5 cellular contexts compared by ENCODE assay signal in genomic region chr22:31486369-31486768, GRCh38. TPM values are rescaled to one million over a fixed set of nuclear protein-coding genes. Genes with fewer than 3 reads are reported as not detected.
DNase-seq lines count a peak whose midpoint lies in the region; ATAC-seq and TF ChIP-seq lines count a peak whose summit lies in the region.
"Not testable (repeated sequence)": the region's sequence is repeated elsewhere in the genome, so short reads cannot be mapped to it uniquely, and the experiment has no call there.

No MANE protein-coding gene starts in this region.

- CTCF ChIA-PET in activated CD4-positive, alpha-beta T cell treated with anti-CD3 and anti-CD28 coated beads, Interleukin-2, amount 10 ng/mL, durations not matched to agents 7 days and 5 days (lab: Charles Lee) = interaction anchor here (0.6 to 1.0 kb wide), 2 partner anchors 35 to 79 kb away, joined by 4 to 5 read pairs; no protein-coding TSS in a partner anchor
- CTCF ChIA-PET in activated naive CD4-positive, alpha-beta T cell treated with anti-CD3 and anti-CD28 coated beads for 36 hours (lab: Charles Lee) = interaction anchor here (1.1 kb wide), 1 partner anchor 75 kb away, joined by 3 read pairs; no protein-coding TSS in a partner anchor

- H3K9ac ChIP-seq in neural progenitor cell = not testable (repeated sequence)

- not testable (repeated sequence) for H3K27me3 ChIP-seq in neural progenitor cell

- POLR2A ChIA-PET in activated CD4-positive, alpha-beta T cell treated with anti-CD3 and anti-CD28 coated beads, Interleukin-2, amount 10 ng/mL, durations not matched to agents 7 days and 5 days (lab: Charles Lee) = not testable (repeated sequence)

- not testable (repeated sequence) for H3K36me3 ChIP-seq in neural progenitor cell

- intact Hi-C loops in activated T-helper 1 cell treated with anti-CD3 and anti-CD28 coated beads, Interleukin-12 subunit alpha, Interleukin-12 subunit beta, Interleukin-2, Interleukin-4 antibody, amounts not matched to agents 30 ng/mL and 10 ng/mL and 1 ng/mL, durations not matched to agents 14 hours and 24 hours and 36 hours (cut with micrococcal nuclease) = loop anchor here (5.0 kb wide), 1 partner anchor 34 kb away; no protein-coding TSS in a partner anchor
- intact Hi-C loops in activated naive CD4-positive, alpha-beta T cell treated with anti-CD3 and anti-CD28 coated beads for 36 hours (cut with micrococcal nuclease) = not testable (repeated sequence)

- not testable (repeated sequence) for TF ChIP-seq CTCF in neural progenitor cell (IDR thresholded peaks at IDR 0.05)

- H4K20me1 ChIP-seq in neural progenitor cell (ENCODE audit: low read depth) = peaks cover 48% of the 10 kb centered on the region

- H3K4me3 ChIP-seq in neural progenitor cell = not testable (repeated sequence)

- H3K9me3 ChIP-seq in T-helper 17 cell (ENCODE audit: control insufficient read depth, low read length, poor library complexity, severe bottlenecking); neural progenitor cell (ENCODE audit: low read depth): not testable (repeated sequence)

- H3F3A ChIP-seq in neural progenitor cell (ENCODE audit: low read depth) = peaks cover 16% of the 10 kb centered on the region

- not testable (repeated sequence) for H2AFZ ChIP-seq in neural progenitor cell (replicated peaks)

- peak overlapping the region; percentile 29 for H3K27ac Mint-ChIP-seq in T-helper 17 cell
- peak overlapping the region; percentile 50 for H3K27ac Mint-ChIP-seq in activated CD4-positive, alpha-beta T cell treated with anti-CD3 and anti-CD28 coated beads, Interleukin-2, amount 10 ng/mL, durations not matched to agents 7 days and 5 days
- H3K27ac Mint-ChIP-seq in activated T-helper 1 cell treated with anti-CD3 and anti-CD28 coated beads, Interleukin-12 subunit alpha, Interleukin-12 subunit beta, Interleukin-2, Interleukin-4 antibody, amounts not matched to agents 30 ng/mL and 10 ng/mL and 1 ng/mL, durations not matched to agents 14 hours and 24 hours and 36 hours; neural progenitor cell: not testable (repeated sequence)
- H3K27ac Mint-ChIP-seq in activated naive CD4-positive, alpha-beta T cell treated with anti-CD3 and anti-CD28 coated beads for 36 hours = peak overlapping the region; percentile 8

- not testable (repeated sequence) for H3K27ac ChIP-seq in neural progenitor cell

- not testable (repeated sequence) for H3K27me3 Mint-ChIP-seq in T-helper 17 cell; activated CD4-positive, alpha-beta T cell treated with anti-CD3 and anti-CD28 coated beads, Interleukin-2, amount 10 ng/mL, durations not matched to agents 7 days and 5 days; activated T-helper 1 cell treated with anti-CD3 and anti-CD28 coated beads, Interleukin-12 subunit alpha, Interleukin-12 subunit beta, Interleukin-2, Interleukin-4 antibody, amounts not matched to agents 30 ng/mL and 10 ng/mL and 1 ng/mL, durations not matched to agents 14 hours and 24 hours and 36 hours (ENCODE audit: insufficient read depth); activated naive CD4-positive, alpha-beta T cell treated with anti-CD3 and anti-CD28 coated beads for 36 hours (ENCODE audit: low read depth); neural progenitor cell (ENCODE audit: insufficient read depth, low read depth)

- H3K4me3 Mint-ChIP-seq in T-helper 17 cell; activated CD4-positive, alpha-beta T cell treated with anti-CD3 and anti-CD28 coated beads, Interleukin-2, amount 10 ng/mL, durations not matched to agents 7 days and 5 days; activated naive CD4-positive, alpha-beta T cell treated with anti-CD3 and anti-CD28 coated beads for 36 hours: not testable (repeated sequence)
- H3K4me3 Mint-ChIP-seq in activated T-helper 1 cell treated with anti-CD3 and anti-CD28 coated beads, Interleukin-12 subunit alpha, Interleukin-12 subunit beta, Interleukin-2, Interleukin-4 antibody, amounts not matched to agents 30 ng/mL and 10 ng/mL and 1 ng/mL, durations not matched to agents 14 hours and 24 hours and 36 hours = peak overlapping the region; percentile 91
- peak overlapping the region; percentile 30 for H3K4me3 Mint-ChIP-seq in neural progenitor cell

- not testable (repeated sequence) for ATAC-seq in T-helper 17 cell

- H3K9me3 Mint-ChIP-seq in activated CD4-positive, alpha-beta T cell treated with anti-CD3 and anti-CD28 coated beads, Interleukin-2, amount 10 ng/mL, durations not matched to agents 7 days and 5 days; activated T-helper 1 cell treated with anti-CD3 and anti-CD28 coated beads, Interleukin-12 subunit alpha, Interleukin-12 subunit beta, Interleukin-2, Interleukin-4 antibody, amounts not matched to agents 30 ng/mL and 10 ng/mL and 1 ng/mL, durations not matched to agents 14 hours and 24 hours and 36 hours; activated naive CD4-positive, alpha-beta T cell treated with anti-CD3 and anti-CD28 coated beads for 36 hours; neural progenitor cell: not testable (repeated sequence)

- H3K36me3 Mint-ChIP-seq in T-helper 17 cell (ENCODE audit: low read depth) = not testable (repeated sequence)
- H3K36me3 Mint-ChIP-seq in activated CD4-positive, alpha-beta T cell treated with anti-CD3 and anti-CD28 coated beads, Interleukin-2, amount 10 ng/mL, durations not matched to agents 7 days and 5 days (ENCODE audit: low read depth) = peaks cover 49% of the 10 kb centered on the region
- peaks cover 62% of the 10 kb centered on the region for H3K36me3 Mint-ChIP-seq in activated T-helper 1 cell treated with anti-CD3 and anti-CD28 coated beads, Interleukin-12 subunit alpha, Interleukin-12 subunit beta, Interleukin-2, Interleukin-4 antibody, amounts not matched to agents 30 ng/mL and 10 ng/mL and 1 ng/mL, durations not matched to agents 14 hours and 24 hours and 36 hours (ENCODE audit: low read depth)
- H3K36me3 Mint-ChIP-seq in activated naive CD4-positive, alpha-beta T cell treated with anti-CD3 and anti-CD28 coated beads for 36 hours (ENCODE audit: low read depth) = peaks cover 45% of the 10 kb centered on the region
- peaks cover 27% of the 10 kb centered on the region for H3K36me3 Mint-ChIP-seq in neural progenitor cell

- peaks cover 70% of the 10 kb centered on the region for H3K79me2 ChIP-seq in neural progenitor cell (ENCODE audit: low read depth)

- peaks cover 42% of the 10 kb centered on the region for H3K4me1 Mint-ChIP-seq in T-helper 17 cell
- H3K4me1 Mint-ChIP-seq in activated CD4-positive, alpha-beta T cell treated with anti-CD3 and anti-CD28 coated beads, Interleukin-2, amount 10 ng/mL, durations not matched to agents 7 days and 5 days = peaks cover 46% of the 10 kb centered on the region
- peaks cover 55% of the 10 kb centered on the region for H3K4me1 Mint-ChIP-seq in activated T-helper 1 cell treated with anti-CD3 and anti-CD28 coated beads, Interleukin-12 subunit alpha, Interleukin-12 subunit beta, Interleukin-2, Interleukin-4 antibody, amounts not matched to agents 30 ng/mL and 10 ng/mL and 1 ng/mL, durations not matched to agents 14 hours and 24 hours and 36 hours (ENCODE audit: low read depth)
- peaks cover 40% of the 10 kb centered on the region for H3K4me1 Mint-ChIP-seq in activated naive CD4-positive, alpha-beta T cell treated with anti-CD3 and anti-CD28 coated beads for 36 hours (ENCODE audit: low read depth)
- peaks cover 24% of the 10 kb centered on the region for H3K4me1 Mint-ChIP-seq in neural progenitor cell

- H3K4me1 ChIP-seq in neural progenitor cell = peaks cover 19% of the 10 kb centered on the region

- not testable (repeated sequence) for H3K4me2 ChIP-seq in neural progenitor cell

- not testable (repeated sequence) for DNase-seq in T-helper 17 cell; activated CD4-positive, alpha-beta T cell treated with anti-CD3 and anti-CD28 coated beads, Interleukin-2, amount 10 ng/mL, durations not matched to agents 7 days and 5 days; activated T-helper 1 cell treated with anti-CD3 and anti-CD28 coated beads, Interleukin-12 subunit alpha, Interleukin-12 subunit beta, Interleukin-2, Interleukin-4 antibody, amounts not matched to agents 30 ng/mL and 10 ng/mL and 1 ng/mL, durations not matched to agents 14 hours and 24 hours and 36 hours (ENCODE audit: low spot score); activated naive CD4-positive, alpha-beta T cell treated with anti-CD3 and anti-CD28 coated beads for 36 hours; neural progenitor cell (ENCODE audit: low spot score)

RNA-seq across cellular contexts. Expression of gene EIF4ENIF1, which starts 3.3 kb away (rescaled TPM):
- total RNA-seq in T-helper 17 cell = 10 to 100 TPM; 24.2 to 26.4 TPM
- total RNA-seq in activated CD4-positive, alpha-beta T cell treated with anti-CD3 and anti-CD28 coated beads, Interleukin-2, amount 10 ng/mL, durations not matched to agents 7 days and 5 days = 10 to 100 TPM; 34.5 to 41.5 TPM
- 101 and 105 TPM in 2 replicates for total RNA-seq in activated T-helper 1 cell treated with anti-CD3 and anti-CD28 coated beads, Interleukin-12 subunit alpha, Interleukin-12 subunit beta, Interleukin-2, Interleukin-4 antibody, amounts not matched to agents 30 ng/mL and 10 ng/mL and 1 ng/mL, durations not matched to agents 14 hours and 24 hours and 36 hours
- 10 to 100 TPM; 28.1 to 29.0 TPM for total RNA-seq in activated naive CD4-positive, alpha-beta T cell treated with anti-CD3 and anti-CD28 coated beads for 36 hours
- total RNA-seq in neural progenitor cell (ENCODE audit: low replicate concordance) = 21.4 and 26.4 TPM in 2 replicates

RNA-seq across cellular contexts. Expression of gene SFI1, which starts 10.0 kb away (rescaled TPM):
- total RNA-seq in T-helper 17 cell (100 to 1,000 TPM; 185 to 189 TPM), neural progenitor cell (ENCODE audit: low replicate concordance) (25.0 and 27.6 TPM in 2 replicates)
- total RNA-seq in activated CD4-positive, alpha-beta T cell treated with anti-CD3 and anti-CD28 coated beads, Interleukin-2, amount 10 ng/mL, durations not matched to agents 7 days and 5 days = 100 to 1,000 TPM; 174 to 183 TPM
- 406 and 416 TPM in 2 replicates for total RNA-seq in activated T-helper 1 cell treated with anti-CD3 and anti-CD28 coated beads, Interleukin-12 subunit alpha, Interleukin-12 subunit beta, Interleukin-2, Interleukin-4 antibody, amounts not matched to agents 30 ng/mL and 10 ng/mL and 1 ng/mL, durations not matched to agents 14 hours and 24 hours and 36 hours
- total RNA-seq in activated naive CD4-positive, alpha-beta T cell treated with anti-CD3 and anti-CD28 coated beads for 36 hours = 100 to 1,000 TPM; 147 to 155 TPM
